Comparison of ENCODE assay signal across 30 cellular contexts in genomic region chr1:229005097-229005496, GRCh38.
"Had no signal": no experiment of that assay in that cellular context is flagged by ENCODE, and none has a peak within 500 bp of the region (broad histone marks: within the 10 kb centered on the region; RNA-seq: fewer than 3 reads in every experiment).

No MANE protein-coding gene starts in this region.

- FAIRE-seq: endothelial cell of umbilical vein, keratinocyte had no signal

- H3K9me3 ChIP-seq: colonic mucosa, gastroesophageal sphincter, ovary, tibial artery, uterus had no signal

- ATAC-seq: activated CD4-positive, alpha-beta T cell treated with anti-CD3 and anti-CD28 coated beads for 36 hours; activated CD8-positive, alpha-beta memory T cell treated with anti-CD3 and anti-CD28 coated beads, Interleukin-2, amount 10 ng/mL, durations not matched to agents 7 days and 5 days; activated CD8-positive, alpha-beta T cell treated with anti-CD3 and anti-CD28 coated beads, Interleukin-2, amount 10 ng/mL, durations not matched to agents 7 days and 5 days; activated naive CD4-positive, alpha-beta T cell treated with anti-CD3 and anti-CD28 coated beads, Interleukin-2, amount 50 U/mL, for 72 hours; effector memory CD8-positive, alpha-beta T cell; gastroesophageal sphincter; left colon; naive thymus-derived CD8-positive, alpha-beta T cell; sciatic nerve; stimulated activated memory B cell treated with anti-CD40 and anti-IgM and Interleukin-4, amounts not matched to agents 10 μg/mL and 1 μg/mL and 100 μg/mL, for 72 hours; stimulated activated naive CD8-positive, alpha-beta T cell treated with anti-CD3 and anti-CD28 coated beads, Interleukin-15, amount 100 ng/mL, for 72 hours had no signal

- DNase-seq: activated CD4-positive, alpha-beta T cell treated with anti-CD3 and anti-CD28 coated beads for 36 hours; activated CD4-positive, CD25-positive, alpha-beta regulatory T cell; activated CD8-positive, alpha-beta memory T cell treated with anti-CD3 and anti-CD28 coated beads, Interleukin-2, amount 10 ng/mL, durations not matched to agents 7 days and 5 days; activated CD8-positive, alpha-beta T cell treated with anti-CD3 and anti-CD28 coated beads, Interleukin-2, amount 10 ng/mL, durations not matched to agents 7 days and 5 days; activated naive CD4-positive, alpha-beta T cell; activated T-cell treated with anti-CD3 and anti-CD28 coated beads, Interleukin-2, amount 50 U/mL, for 48 hours; cerebellar nuclear complex; colonic mucosa; effector memory CD8-positive, alpha-beta T cell; left colon; mammary epithelial cell; ovary; stimulated activated CD4-positive, alpha-beta T cell treated with anti-CD3 and anti-CD28 coated beads, Interleukin-1b, Interleukin-23, amount 100 ng/mL, for 48 hours; stimulated activated CD4-positive, alpha-beta T cell treated with anti-CD3 and anti-CD28 coated beads, Interleukin-4, amount 100 ng/mL, for 4 hours; stimulated activated CD8-positive, alpha-beta memory T cell treated with anti-CD3 and anti-CD28 coated beads, Interleukin-4, amount 100 ng/mL, for 48 hours; stimulated activated naive CD8-positive, alpha-beta T cell treated with anti-CD3 and anti-CD28 coated beads, Interleukin-15, amount 100 ng/mL, for 72 hours; T-helper 1 cell; uterus had no signal

- H3K4me1 Mint-ChIP-seq: activated CD8-positive, alpha-beta memory T cell treated with anti-CD3 and anti-CD28 coated beads, Interleukin-2, amount 10 ng/mL, durations not matched to agents 7 days and 5 days; stimulated activated memory B cell treated with anti-CD40 and anti-IgM and Interleukin-4, amounts not matched to agents 10 μg/mL and 1 μg/mL and 100 μg/mL, for 72 hours had no signal

- H2AFZ ChIP-seq: hepatocyte had no signal

- H3K36me3 Mint-ChIP-seq: activated CD8-positive, alpha-beta memory T cell treated with anti-CD3 and anti-CD28 coated beads, Interleukin-2, amount 10 ng/mL, durations not matched to agents 7 days and 5 days; activated naive CD4-positive, alpha-beta T cell treated with anti-CD3 and anti-CD28 coated beads, Interleukin-2, amount 50 U/mL, for 72 hours; naive thymus-derived CD8-positive, alpha-beta T cell; stimulated activated memory B cell treated with anti-CD40 and anti-IgM and Interleukin-4, amounts not matched to agents 10 μg/mL and 1 μg/mL and 100 μg/mL, for 72 hours had no signal

- H3K36me3 ChIP-seq: colonic mucosa, gastroesophageal sphincter, ovary, tibial artery, uterus had no signal

- H3K27ac Mint-ChIP-seq: activated CD4-positive, alpha-beta T cell treated with anti-CD3 and anti-CD28 coated beads for 36 hours; activated CD8-positive, alpha-beta memory T cell treated with anti-CD3 and anti-CD28 coated beads, Interleukin-2, amount 10 ng/mL, durations not matched to agents 7 days and 5 days; activated CD8-positive, alpha-beta T cell treated with anti-CD3 and anti-CD28 coated beads, Interleukin-2, amount 10 ng/mL, durations not matched to agents 7 days and 5 days; activated naive CD4-positive, alpha-beta T cell treated with anti-CD3 and anti-CD28 coated beads, Interleukin-2, amount 50 U/mL, for 72 hours; activated T-helper 2 cell treated with anti-CD3 and anti-CD28 coated beads, Interferon-gamma antibody, Interleukin-2, Interleukin-4, amounts not matched to agents 10 μg/mL and 5 μg/mL and 100 μg/mL, durations not matched to agents 14 hours and 24 hours and 36 hours; effector memory CD8-positive, alpha-beta T cell; naive thymus-derived CD8-positive, alpha-beta T cell; progenitor cell of endocrine pancreas; stimulated activated memory B cell treated with anti-CD40 and anti-IgM and Interleukin-4, amounts not matched to agents 10 μg/mL and 1 μg/mL and 100 μg/mL, for 72 hours had no signal

- H3K27me3 Mint-ChIP-seq: activated CD4-positive, alpha-beta T cell treated with anti-CD3 and anti-CD28 coated beads for 36 hours; activated CD8-positive, alpha-beta memory T cell treated with anti-CD3 and anti-CD28 coated beads, Interleukin-2, amount 10 ng/mL, durations not matched to agents 7 days and 5 days; progenitor cell of endocrine pancreas; stimulated activated naive CD8-positive, alpha-beta T cell treated with anti-CD3 and anti-CD28 coated beads, Interleukin-15, amount 100 ng/mL, for 72 hours had no signal

- H3K27ac ChIP-seq: colonic mucosa, hepatocyte, ovary, uterus had no signal

- H3K4me2 ChIP-seq: hepatocyte, smooth muscle cell had no signal

- H3K27me3 ChIP-seq: colonic mucosa, gastroesophageal sphincter, hepatocyte, ovary, tibial artery, uterus had no signal

- H3K4me1 ChIP-seq: colonic mucosa, uterus had no signal

- H3K4me3 ChIP-seq: colonic mucosa, gastroesophageal sphincter, hepatocyte, ovary, smooth muscle cell, tibial artery, uterus had no signal

- H3K9me3 Mint-ChIP-seq: activated naive CD4-positive, alpha-beta T cell treated with anti-CD3 and anti-CD28 coated beads, Interleukin-2, amount 50 U/mL, for 72 hours; activated T-helper 2 cell treated with anti-CD3 and anti-CD28 coated beads, Interferon-gamma antibody, Interleukin-2, Interleukin-4, amounts not matched to agents 10 μg/mL and 5 μg/mL and 100 μg/mL, durations not matched to agents 14 hours and 24 hours and 36 hours; effector memory CD8-positive, alpha-beta T cell; naive thymus-derived CD8-positive, alpha-beta T cell; stimulated activated memory B cell treated with anti-CD40 and anti-IgM and Interleukin-4, amounts not matched to agents 10 μg/mL and 1 μg/mL and 100 μg/mL, for 72 hours; stimulated activated naive CD8-positive, alpha-beta T cell treated with anti-CD3 and anti-CD28 coated beads, Interleukin-15, amount 100 ng/mL, for 72 hours had no signal

- H3K79me2 ChIP-seq: hepatocyte had no signal

- H3K4me3 Mint-ChIP-seq: activated CD4-positive, alpha-beta T cell treated with anti-CD3 and anti-CD28 coated beads for 36 hours; activated CD8-positive, alpha-beta memory T cell treated with anti-CD3 and anti-CD28 coated beads, Interleukin-2, amount 10 ng/mL, durations not matched to agents 7 days and 5 days; activated CD8-positive, alpha-beta T cell treated with anti-CD3 and anti-CD28 coated beads, Interleukin-2, amount 10 ng/mL, durations not matched to agents 7 days and 5 days; effector memory CD8-positive, alpha-beta T cell; naive thymus-derived CD8-positive, alpha-beta T cell; stimulated activated memory B cell treated with anti-CD40 and anti-IgM and Interleukin-4, amounts not matched to agents 10 μg/mL and 1 μg/mL and 100 μg/mL, for 72 hours; stimulated activated naive CD8-positive, alpha-beta T cell treated with anti-CD3 and anti-CD28 coated beads, Interleukin-15, amount 100 ng/mL, for 72 hours had no signal
